In the genomic region with DNA sequence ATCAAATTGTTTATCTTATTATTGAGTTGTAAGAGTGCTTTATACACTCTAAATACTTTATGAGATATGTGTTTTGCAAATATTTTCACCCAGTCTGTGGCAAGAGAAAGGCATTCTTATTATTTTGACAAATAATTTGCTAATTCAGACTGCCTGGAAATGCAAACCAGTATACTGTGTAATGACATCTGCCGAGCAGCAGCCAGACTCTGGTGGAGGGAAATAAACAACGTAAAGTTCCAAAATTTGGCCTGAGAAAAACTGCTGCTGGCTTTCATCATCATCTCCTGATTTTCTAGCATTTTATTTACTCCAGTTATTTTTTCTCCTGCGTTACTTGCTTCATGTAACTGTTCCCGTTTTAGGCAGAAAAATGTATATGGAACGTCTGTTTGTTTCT, we compare ENCODE assay signal across 20 cellular contexts.
DNase-seq lines count a peak whose midpoint lies in the region; ATAC-seq and TF ChIP-seq lines count a peak whose summit lies in the region.
"Had no signal": no experiment of that assay in that cellular context is flagged by ENCODE, and none has a peak within 500 bp of the region (broad histone marks: within the 10 kb centered on the region; RNA-seq: fewer than 3 reads in every experiment).

No MANE protein-coding gene starts in this region.

- H3K9me3 ChIP-seq in heart right ventricle (peaks cover 0 to 6% (median 0%) of the 10 kb centered on the region in 11 donors), sigmoid colon (no peaks in the 10 kb centered on the region), uterus (no peaks in the 10 kb centered on the region)
- H3K9me3 ChIP-seq: mucosa of descending colon had no signal

- TF ChIP-seq POLR2A in sigmoid colon (IDR thresholded peaks at IDR 0.05): no peak
- no peak for TF ChIP-seq POLR2A in uterus (IDR thresholded peaks at IDR 0.05)

- DNase-seq in NCI-H1694 treated with DMSO at 0.1 percent for 48 hours (lab: John Stamatoyannopoulos, UW) (peak; percentile 9), NCI-H1694 (lab: John Stamatoyannopoulos, UW) (no peak), heart right ventricle (no peak), sigmoid colon (no peak), uterus (no peak), T1000 (lab: John Stamatoyannopoulos, UW) (no peak), iPS-NIHi7 (ENCODE audit: extremely low spot score) (no peak)
- DNase-seq: 8988T; activated CD4-positive, alpha-beta T cell treated with anti-CD3 and anti-CD28 coated beads, Interleukin-2, amount 50 U/mL, for 4 hours; activated gamma-delta T cell treated with Interleukin-2 at 50 U/mL for 16 hours; amygdala; Calu3; foreskin melanocyte; GOT3; mucosa of descending colon; NCI-H1105; NCI-H526 treated with DMSO at 0.1 percent for 48 hours; SHP77 had no signal

- 59 to 68% methylated on average over 5 of the region's 5 CpGs for whole genome bisulfite sequencing in heart right ventricle, 2 donors
- WGBS in sigmoid colon, 2 donors: 61 to 85% methylated on average over 5 of the region's 5 CpGs

- H3K4me1 ChIP-seq in heart right ventricle (peaks cover 0 to 45% (median 20%) of the 10 kb centered on the region in 9 donors), sigmoid colon (peaks cover 0 to 21% (median 8%) of the 10 kb centered on the region in 4 donors), uterus (peaks cover 7 to 8% of the 10 kb centered on the region in 2 donors)

- H3K27me3 ChIP-seq in heart right ventricle (no peaks in the 10 kb centered on the region), sigmoid colon (no peaks in the 10 kb centered on the region), uterus (no peaks in the 10 kb centered on the region)

- H3K27ac ChIP-seq in heart right ventricle (peak overlapping the region; percentile 62 to 89 (median 80)), sigmoid colon (peak overlapping the region in 3 of 4 donors; percentile 11 to 72 (median 24)), uterus (peak overlapping the region; percentile 74 to 93)
- H3K27ac ChIP-seq: VCaP had no signal

- ATAC-seq in heart right ventricle (peak in 5 of 8 donors; percentile 17 to 45 (median 34)), HG03095 (IDR thresholded peaks at IDR 0.05; ENCODE audit: unreplicated experiment) (no peak)
- ATAC-seq: mucosa of descending colon had no signal

- H3K4me3 ChIP-seq in heart right ventricle (no peak overlapping the region), sigmoid colon (no peak overlapping the region), uterus (no peak overlapping the region)
- H3K4me3 ChIP-seq: mucosa of descending colon had no signal

- intact Hi-C loops in heart right ventricle (cut with DNase I): loop anchor here in 1 of 10 donors (10.0 kb wide), 1 partner anchor 146 kb away; no protein-coding TSS in a partner anchor
- intact Hi-C loops in sigmoid colon (cut with DNase I): no loop called here
- intact Hi-C loops in uterus (cut with DNase I; ENCODE audit: low total_unique reads): no loop called here

- TF ChIP-seq EP300 in sigmoid colon (IDR thresholded peaks at IDR 0.05): peak in 1 of 4 donors; percentile 7

- TF ChIP-seq CTCF in heart right ventricle (IDR thresholded peaks at IDR 0.05) (no peak), sigmoid colon (IDR thresholded peaks at IDR 0.05) (no peak), uterus (IDR thresholded peaks at IDR 0.05) (no peak)

- H3K36me3 ChIP-seq in heart right ventricle (no peaks in the 10 kb centered on the region), sigmoid colon (no peaks in the 10 kb centered on the region), uterus (no peaks in the 10 kb centered on the region)

Comparison
In these comparisons a context has a peak if more than half of its experiments do, and no peak if none do; other contexts are left out.
1. H3K27ac ChIP-seq: peak in every context shown above with its lines; median percentile 84 in uterus; 80 in heart right ventricle; 24 in sigmoid colon.